Comparison of ENCODE assay signal across 12 cellular contexts in genomic region chr2:893311-893710, GRCh38. TPM values are rescaled to one million over a fixed set of nuclear protein-coding genes. Genes with fewer than 3 reads are reported as not detected.
DNase-seq lines count a peak whose midpoint lies in the region; ATAC-seq and TF ChIP-seq lines count a peak whose summit lies in the region.
"Had no signal": no experiment of that assay in that cellular context is flagged by ENCODE, and none has a peak within 500 bp of the region (broad histone marks: within the 10 kb centered on the region; RNA-seq: fewer than 3 reads in every experiment).

No MANE protein-coding gene starts in this region.

- TF ChIP-seq CTCF in BE2C (IDR thresholded peaks at IDR 0.05; ENCODE audit: low read depth, low read length), result no peak
- TF ChIP-seq CTCF in HCT116 (IDR thresholded peaks at IDR 0.05 in 2 of 3, conservative IDR thresholded peaks at IDR 0.05 in 1 of 3; ENCODE audit: borderline replicate concordance in 1 of 3, insufficient read depth in 1 of 3, low read depth in 2 of 3, low read length in 2 of 3), result no peak
- no peak for TF ChIP-seq CTCF in lower lobe of right lung (IDR thresholded peaks at IDR 0.05)
- TF ChIP-seq CTCF in natural killer cell (IDR thresholded peaks at IDR 0.05), result no peak

- intact Hi-C loops in HCT116 (cut with micrococcal nuclease) (no loop called here), lower lobe of right lung (cut with DNase I) (no loop called here), natural killer cell (cut with micrococcal nuclease) (no loop called here)

- peak overlapping the region; percentile 43 for H3K4me2 ChIP-seq in HCT116 (ENCODE audit: low read length)

- H3K4me3 ChIP-seq in BE2C (ENCODE audit: low read depth, low read length) (no peak overlapping the region), HCT116 (replicated peaks in 1 of 2; ENCODE audit: low read depth in 1 of 2, low read length in 2 of 2) (no peak overlapping the region), lower lobe of right lung (no peak overlapping the region)
- H3K4me3 ChIP-seq: uterus had no signal

- peaks cover 12 to 44% of the 10 kb centered on the region in 2 donors for H3K27me3 Mint-ChIP-seq in natural killer cell (ENCODE audit: low read depth in 2 of 2)

- H3K27me3 ChIP-seq in BE2C, result no peaks in the 10 kb centered on the region
- H3K27me3 ChIP-seq in HCT116 (ENCODE audit: insufficient read depth, low read length), result no peaks in the 10 kb centered on the region; the same call in 1 of the 2 replicates
- peaks cover 7% of the 10 kb centered on the region for H3K27me3 ChIP-seq in lower lobe of right lung (ENCODE audit: low read depth)
- H3K27me3 ChIP-seq: uterus had no signal

- no peaks in the 10 kb centered on the region for H3K79me2 ChIP-seq in HCT116 (ENCODE audit: insufficient read depth, low read length)

- H3K27ac Mint-ChIP-seq in natural killer cell, result no peak overlapping the region

- H3K4me1 Mint-ChIP-seq in natural killer cell, result no peaks in the 10 kb centered on the region

- RAD21 ChIA-PET in HCT116 (lab: Charles Lee; ENCODE audit: low non-redundant PET in 1 of 2, low total read pairs in 2 of 2, uncharacterized antibody in 2 of 2, unreplicated experiment in 2 of 2), result no interaction called here

- no TSS peak for BruUV-seq in HCT116 (replicated peaks; lab: Mats Ljungman, UMichigan)

- H4K20me1 ChIP-seq in HCT116 (ENCODE audit: insufficient read depth), result no peaks in the 10 kb centered on the region

- POLR2A ChIA-PET in HCT116 (lab: Charles Lee), result no interaction called here

- no peak for TF ChIP-seq POLR2A in HCT116 (IDR thresholded peaks at IDR 0.05; ENCODE audit: borderline replicate concordance, extremely low read depth, insufficient read depth, insufficient read length)

- ATAC-seq in HCT116 (peak; percentile 99), lower lobe of right lung (peak; percentile 37), natural killer cell (no peak)

- no peaks in the 10 kb centered on the region for H3K36me3 ChIP-seq in BE2C
- no peaks in the 10 kb centered on the region for H3K36me3 ChIP-seq in HCT116 (ENCODE audit: control insufficient read depth in 1 of 2, insufficient read depth in 2 of 2, low read length in 2 of 2)
- H3K36me3 ChIP-seq in lower lobe of right lung, result no peaks in the 10 kb centered on the region
- H3K36me3 ChIP-seq: uterus had no signal

- no peaks in the 10 kb centered on the region for H3K9me3 ChIP-seq in BE2C
- no peaks in the 10 kb centered on the region for H3K9me3 ChIP-seq in HCT116 (ENCODE audit: control insufficient read depth in 1 of 2, insufficient read depth in 1 of 2, low read depth in 1 of 2, low read length in 2 of 2)
- peaks cover 9% of the 10 kb centered on the region for H3K9me3 ChIP-seq in lower lobe of right lung

- H3K9me3 Mint-ChIP-seq in natural killer cell, result peaks cover 4 to 10% of the 10 kb centered on the region in 2 donors

- peaks cover 12% of the 10 kb centered on the region for H3K36me3 Mint-ChIP-seq in natural killer cell

- no peaks in the 10 kb centered on the region for H3K9me2 ChIP-seq in HCT116 (ENCODE audit: insufficient read depth)

- peak; percentile 45 for DNase-seq in BE2C
- peak; percentile 77 for DNase-seq in HCT116 (ENCODE audit: low read depth, low spot score)
- DNase-seq in SW 1271 (lab: John Stamatoyannopoulos, UW), result peak; percentile 11 to 56
- no peak for DNase-seq in lower lobe of right lung
- DNase-seq in Kasumi-1 (lab: John Stamatoyannopoulos, UW), result no peak
- no peak for DNase-seq in central memory CD4-positive, alpha-beta T cell
- DNase-seq in NCI-H2029 (lab: John Stamatoyannopoulos, UW), result no peak
- no peak for DNase-seq in natural killer cell
- DNase-seq: activated CD4-positive, alpha-beta T cell treated with anti-CD3 and anti-CD28 coated beads, Interleukin-2, amount 50 U/mL, for 48 hours; effector CD4-positive, alpha-beta T cell; KBM-7; uterus had no signal

- no peak for TF ChIP-seq RAD21 in HCT116 (IDR thresholded peaks at IDR 0.05; ENCODE audit: low read depth)

- H3K4me1 ChIP-seq in BE2C, result no peaks in the 10 kb centered on the region
- peaks cover 4 to 17% of the 10 kb centered on the region in 2 experiments; a peak in 2 of 4 replicates for H3K4me1 ChIP-seq in HCT116 (ENCODE audit: control insufficient read depth in 1 of 2, insufficient read depth in 2 of 2, low read length in 2 of 2)
- H3K4me1 ChIP-seq in lower lobe of right lung, result no peaks in the 10 kb centered on the region
- H3K4me1 ChIP-seq: uterus had no signal

- H3K27ac ChIP-seq in HCT116 (ENCODE audit: low read depth, low read length), result no peak overlapping the region
- H3K27ac ChIP-seq in lower lobe of right lung, result no peak overlapping the region
- H3K27ac ChIP-seq: uterus had no signal

- H2AFZ ChIP-seq in HCT116 (ENCODE audit: low read depth, low read length, poor library complexity, severe bottlenecking), result peak overlapping the region; percentile 30

- H3K4me3 Mint-ChIP-seq in natural killer cell, result no peak overlapping the region

- CTCF ChIA-PET in HCT116 (lab: Charles Lee), result no interaction called here

- no peak overlapping the region for H3K9ac ChIP-seq in HCT116 (ENCODE audit: low read length)

TF ChIP-seq in HCT116, 20 proteins besides CTCF, POLR2A, EP300 and RAD21 (continues in another document):
- TF ChIP-seq POLR2AphosphoS5 (IDR thresholded peaks at IDR 0.05; ENCODE audit: low read depth, low read length) (no peak), MAX (IDR thresholded peaks at IDR 0.05) (no peak), JUND (IDR thresholded peaks at IDR 0.05) (no peak), SP1 (IDR thresholded peaks at IDR 0.05; ENCODE audit: low read depth) (no peak), EZH2phosphoT487 (IDR thresholded peaks at IDR 0.05; ENCODE audit: borderline replicate concordance) (no peak), ATF3 (IDR thresholded peaks at IDR 0.05) (no peak), EGR1 (IDR thresholded peaks at IDR 0.05; ENCODE audit: low read depth) (no peak), YY1 (IDR thresholded peaks at IDR 0.05; ENCODE audit: extremely low read depth, insufficient replicate concordance, low read depth, low read length) (no peak), ZBTB33 (IDR thresholded peaks at IDR 0.05; ENCODE audit: extremely low read depth, insufficient replicate concordance, low read length) (no peak), ZNF274 (IDR thresholded peaks at IDR 0.05; ENCODE audit: low read depth, low read length) (no peak), ELF1 (IDR thresholded peaks at IDR 0.05; ENCODE audit: borderline replicate concordance, low read depth) (no peak), TCF7L2 (IDR thresholded peaks at IDR 0.05; ENCODE audit: borderline replicate concordance, extremely low read depth, insufficient read depth, insufficient read length) (no peak), FOSL1 (IDR thresholded peaks at IDR 0.05; ENCODE audit: low read depth) (no peak), CBX3 (IDR thresholded peaks at IDR 0.05; ENCODE audit: low read depth) (no peak), ZFX (IDR thresholded peaks at IDR 0.05) (no peak), EZH2 (IDR thresholded peaks at IDR 0.05) (no peak)
- TF ChIP-seq, protein P1, sequence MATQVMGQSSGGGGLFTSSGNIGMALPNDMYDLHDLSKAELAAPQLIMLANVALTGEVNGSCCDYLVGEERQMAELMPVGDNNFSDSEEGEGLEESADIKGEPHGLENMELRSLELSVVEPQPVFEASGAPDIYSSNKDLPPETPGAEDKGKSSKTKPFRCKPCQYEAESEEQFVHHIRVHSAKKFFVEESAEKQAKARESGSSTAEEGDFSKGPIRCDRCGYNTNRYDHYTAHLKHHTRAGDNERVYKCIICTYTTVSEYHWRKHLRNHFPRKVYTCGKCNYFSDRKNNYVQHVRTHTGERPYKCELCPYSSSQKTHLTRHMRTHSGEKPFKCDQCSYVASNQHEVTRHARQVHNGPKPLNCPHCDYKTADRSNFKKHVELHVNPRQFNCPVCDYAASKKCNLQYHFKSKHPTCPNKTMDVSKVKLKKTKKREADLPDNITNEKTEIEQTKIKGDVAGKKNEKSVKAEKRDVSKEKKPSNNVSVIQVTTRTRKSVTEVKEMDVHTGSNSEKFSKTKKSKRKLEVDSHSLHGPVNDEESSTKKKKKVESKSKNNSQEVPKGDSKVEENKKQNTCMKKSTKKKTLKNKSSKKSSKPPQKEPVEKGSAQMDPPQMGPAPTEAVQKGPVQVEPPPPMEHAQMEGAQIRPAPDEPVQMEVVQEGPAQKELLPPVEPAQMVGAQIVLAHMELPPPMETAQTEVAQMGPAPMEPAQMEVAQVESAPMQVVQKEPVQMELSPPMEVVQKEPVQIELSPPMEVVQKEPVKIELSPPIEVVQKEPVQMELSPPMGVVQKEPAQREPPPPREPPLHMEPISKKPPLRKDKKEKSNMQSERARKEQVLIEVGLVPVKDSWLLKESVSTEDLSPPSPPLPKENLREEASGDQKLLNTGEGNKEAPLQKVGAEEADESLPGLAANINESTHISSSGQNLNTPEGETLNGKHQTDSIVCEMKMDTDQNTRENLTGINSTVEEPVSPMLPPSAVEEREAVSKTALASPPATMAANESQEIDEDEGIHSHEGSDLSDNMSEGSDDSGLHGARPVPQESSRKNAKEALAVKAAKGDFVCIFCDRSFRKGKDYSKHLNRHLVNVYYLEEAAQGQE (IDR thresholded peaks at IDR 0.05; ENCODE audit: low read depth), result no peak

RNA-seq across cellular contexts. Expression of gene SNTG2, which starts 57.3 kb away (rescaled TPM):
- polyA plus RNA-seq in BE2C (2012; ENCODE audit: insufficient read depth, insufficient read length, low read depth), result not detected
- not detected for total RNA-seq in HCT116 (2021; ENCODE audit: unreplicated experiment)
- polyA plus RNA-seq in HCT116 (2012), result 0.07 and 0.21 TPM in 2 replicates
- 1.4 TPM for total RNA-seq in lower lobe of right lung
- not detected for total RNA-seq in natural killer cell

Comparison
In these comparisons a context has a peak if more than half of its experiments do, and no peak if none do; other contexts are left out.
1. DNase-seq: peak in BE2C (single experiment), HCT116 (single experiment) and SW 1271 (2 of 2); none in lower lobe of right lung (single experiment), Kasumi-1 (0 of 2), central memory CD4-positive, alpha-beta T cell (single experiment), NCI-H2029 (single experiment) and natural killer cell (single experiment).
2. ATAC-seq: peak in HCT116 (single experiment) and lower lobe of right lung (2 of 2); none in natural killer cell (0 of 3).